In genomic region chr16:5033256-5034166, GRCh38 we compare ENCODE assay signal across 1 cellular context.
TF ChIP-seq lines count a peak whose summit lies in the region.

Gene NAGPA (minus strand): TSS chr16:5033935. CDS start chr16:5033914, 21 bp downstream.

TF ChIP-seq in HEK293, 187 proteins besides CTCF, POLR2A, EP300 and RAD21 (continued from another document):
- TF ChIP-seq ZBTB49 (tag by site-specific recombination; IDR thresholded peaks at IDR 0.05; ENCODE audit: low read depth) (no peak), ZNF155 (tag by site-specific recombination; IDR thresholded peaks at IDR 0.05) (no peak), REPIN1 (tag by site-specific recombination; IDR thresholded peaks at IDR 0.05; ENCODE audit: low read depth) (no peak), ZNF394 (tag by site-specific recombination; IDR thresholded peaks at IDR 0.05; ENCODE audit: borderline replicate concordance) (peak; percentile 64), ZBTB17 (tag by site-specific recombination; IDR thresholded peaks at IDR 0.05) (peak; percentile 87), ZNF837 (tag by site-specific recombination; IDR thresholded peaks at IDR 0.05) (no peak), ZNF692 (tag by site-specific recombination; IDR thresholded peaks at IDR 0.05) (peak; percentile 80), MYNN (tag by site-specific recombination; IDR thresholded peaks at IDR 0.05; ENCODE audit: borderline replicate concordance) (no peak), ZNF48 (tag by site-specific recombination; IDR thresholded peaks at IDR 0.05) (no peak), EGR2 (tag by site-specific recombination; IDR thresholded peaks at IDR 0.05; ENCODE audit: low read depth) (no peak), SP3 (tag by site-specific recombination; IDR thresholded peaks at IDR 0.05) (peak; percentile 73), ZIC2 (tag by site-specific recombination; IDR thresholded peaks at IDR 0.05) (peak; percentile 43; the same call in 1 of the 2 replicates), BCL6B (tag by site-specific recombination; IDR thresholded peaks at IDR 0.05) (no peak), ZNF830 (tag by site-specific recombination; IDR thresholded peaks at IDR 0.05; ENCODE audit: low read depth) (no peak), ZNF23 (tag by site-specific recombination; IDR thresholded peaks at IDR 0.05; ENCODE audit: borderline replicate concordance) (no peak), ZNF571 (tag by site-specific recombination; IDR thresholded peaks at IDR 0.05) (no peak), ZNF596 (tag by site-specific recombination; IDR thresholded peaks at IDR 0.05) (no peak), ZNF561 (tag by site-specific recombination; IDR thresholded peaks at IDR 0.05; ENCODE audit: borderline replicate concordance) (peak; percentile 100), ZNF549 (tag by site-specific recombination; IDR thresholded peaks at IDR 0.05) (no peak), TRIM28 (IDR thresholded peaks at IDR 0.05; ENCODE audit: borderline replicate concordance, low read length) (no peak), ZNF747 (tag by site-specific recombination; IDR thresholded peaks at IDR 0.05) (no peak), ZNF510 (tag by site-specific recombination; IDR thresholded peaks at IDR 0.05; ENCODE audit: insufficient replicate concordance) (no peak), ZNF19 (tag by site-specific recombination; IDR thresholded peaks at IDR 0.05; ENCODE audit: low read depth) (no peak), ZFP37 (tag by site-specific recombination; IDR thresholded peaks at IDR 0.05) (peak; percentile 76; the same call in 1 of the 2 replicates), GLIS1 (tag by site-specific recombination; IDR thresholded peaks at IDR 0.05) (peak; percentile 80), ZNF266 (tag by site-specific recombination; IDR thresholded peaks at IDR 0.05; ENCODE audit: low read depth) (no peak), KLF9 (tag by site-specific recombination; IDR thresholded peaks at IDR 0.05; ENCODE audit: low read depth) (0 out of 2 replicates have a peak, but pooled peaks have one; percentile 22), ZBTB7A (tag by site-specific recombination; IDR thresholded peaks at IDR 0.05; ENCODE audit: low read depth) (no peak; the same call in 1 of the 2 replicates), ZNF76 (tag by site-specific recombination; IDR thresholded peaks at IDR 0.05; ENCODE audit: borderline replicate concordance, low read depth) (peak; percentile 90), ZNF610 (tag by site-specific recombination; IDR thresholded peaks at IDR 0.05; ENCODE audit: borderline replicate concordance) (peak; percentile 78; the same call in 1 of the 2 replicates), ZNF148 (tag by site-specific recombination; IDR thresholded peaks at IDR 0.05; ENCODE audit: borderline replicate concordance) (no peak), TSHZ1 (tag by site-specific recombination; IDR thresholded peaks at IDR 0.05; ENCODE audit: borderline replicate concordance) (no peak), ZNF585B (tag by site-specific recombination; IDR thresholded peaks at IDR 0.05) (no peak), ZNF174 (tag by site-specific recombination; IDR thresholded peaks at IDR 0.05) (no peak), ZSCAN23 (tag by site-specific recombination; IDR thresholded peaks at IDR 0.05) (0 out of 2 replicates have a peak, but pooled peaks have one; percentile 47), ZNF292 (tag by site-specific recombination; IDR thresholded peaks at IDR 0.05; ENCODE audit: borderline replicate concordance, low read depth) (no peak), ZNF175 (tag by site-specific recombination; IDR thresholded peaks at IDR 0.05) (no peak), ZNF169 (tag by site-specific recombination; IDR thresholded peaks at IDR 0.05) (no peak), ZNF521 (tag by site-specific recombination; IDR thresholded peaks at IDR 0.05) (no peak), SP7 (tag by site-specific recombination; IDR thresholded peaks at IDR 0.05) (peak; percentile 83), ZNF677 (tag by site-specific recombination; IDR thresholded peaks at IDR 0.05) (no peak), MZF1 (tag by site-specific recombination; IDR thresholded peaks at IDR 0.05; ENCODE audit: borderline replicate concordance) (no peak), ZNF701 (tag by site-specific recombination; IDR thresholded peaks at IDR 0.05) (no peak), ZNF664 (tag by site-specific recombination; IDR thresholded peaks at IDR 0.05) (no peak), ZNF548 (tag by site-specific recombination; IDR thresholded peaks at IDR 0.05) (no peak), ZBTB10 (tag by site-specific recombination; IDR thresholded peaks at IDR 0.05) (no peak), ZNF639 (tag by site-specific recombination; IDR thresholded peaks at IDR 0.05) (peak; percentile 94), ZSCAN5A (tag by site-specific recombination; IDR thresholded peaks at IDR 0.05) (peak; percentile 50; the same call in 1 of the 2 replicates), ZNF560 (tag by site-specific recombination; IDR thresholded peaks at IDR 0.05; ENCODE audit: borderline replicate concordance) (no peak), ZXDB (tag by site-specific recombination; IDR thresholded peaks at IDR 0.05) (peak; percentile 96)
